Comparison of ENCODE assay signal across 23 cellular contexts in the genomic region with DNA sequence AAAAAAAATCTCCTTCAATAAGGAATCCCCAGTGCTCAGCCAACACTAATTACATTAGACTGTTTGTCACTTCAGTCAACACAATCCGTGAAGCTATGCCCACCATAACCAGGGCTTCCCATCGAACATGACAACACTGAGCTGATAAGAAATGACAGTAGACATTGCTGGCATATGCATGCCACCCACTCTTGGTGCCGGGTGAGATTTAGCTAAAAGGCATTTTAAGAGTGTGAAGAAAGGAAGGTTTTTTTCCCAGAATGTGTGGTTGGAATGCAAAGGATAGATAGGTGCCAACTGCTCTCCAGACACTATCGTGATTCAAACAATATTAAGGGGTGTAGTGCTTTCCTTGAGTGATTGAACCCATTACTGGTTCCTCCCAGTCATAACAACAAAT.
DNase-seq lines count a peak whose midpoint lies in the region; ATAC-seq and TF ChIP-seq lines count a peak whose summit lies in the region.
"Had no signal": no experiment of that assay in that cellular context is flagged by ENCODE, and none has a peak within 500 bp of the region (broad histone marks: within the 10 kb centered on the region; RNA-seq: fewer than 3 reads in every experiment).

No MANE protein-coding gene starts in this region.

- DNase-seq in inferior parietal cortex (ENCODE audit: extremely low spot score) (peak; percentile 19), osteoblast (ENCODE audit: insufficient read length, low spot score, missing footprints) (peak; percentile 43), prostate gland (ENCODE audit: low spot score) (no peak), WTC11 (ENCODE audit: low spot score) (no peak)
- DNase-seq: 8988T; ACHN; BE2C; C1 segment of cervical spinal cord; CD4-positive, alpha-beta memory T cell; CD4-positive, CD25-positive, alpha-beta regulatory T cell; CD8-positive, alpha-beta memory T cell; COR-L47; DMS 273 treated with DMSO at 0.1 percent for 48 hours; DMS153; DMS53; DMS79; DND-41; EL; GDM1 had no signal

- POLR2A ChIA-PET in WTC11 (lab: Charles Lee) = no interaction called here

- no peak overlapping the region for H2AFZ ChIP-seq in osteoblast (ENCODE audit: low read length)

- H3K9me3 Mint-ChIP-seq in WTC11 = peaks cover 3% of the 10 kb centered on the region; the same call in 1 of the 2 replicates
- H3K9me3 Mint-ChIP-seq: CD4-positive, alpha-beta memory T cell; CD4-positive, CD25-positive, alpha-beta regulatory T cell had no signal

- no peaks in the 10 kb centered on the region for H3K36me3 ChIP-seq in osteoblast (ENCODE audit: insufficient read depth, low read length)
- no peaks in the 10 kb centered on the region for H3K36me3 ChIP-seq in prostate gland
- H3K36me3 ChIP-seq: BE2C, BLaER1 had no signal

- no peak overlapping the region for H3K27ac Mint-ChIP-seq in WTC11
- H3K27ac Mint-ChIP-seq: CD14-positive monocyte; CD4-positive, alpha-beta memory T cell; CD4-positive, CD25-positive, alpha-beta regulatory T cell; CD8-positive, alpha-beta memory T cell had no signal

- no peak for TF ChIP-seq POLR2A in prostate gland (IDR thresholded peaks at IDR 0.05)

- ATAC-seq in WTC11 (no peak), HG02981 (IDR thresholded peaks at IDR 0.05; ENCODE audit: unreplicated experiment) (no peak)
- ATAC-seq: GM12878 had no signal

- H3K27me3 Mint-ChIP-seq in WTC11 (ENCODE audit: low read depth) = no peaks in the 10 kb centered on the region
- H3K27me3 Mint-ChIP-seq: CD4-positive, CD25-positive, alpha-beta regulatory T cell had no signal

- no peaks in the 10 kb centered on the region for H3K36me3 Mint-ChIP-seq in WTC11
- H3K36me3 Mint-ChIP-seq: CD14-positive monocyte; CD4-positive, alpha-beta memory T cell; CD4-positive, CD25-positive, alpha-beta regulatory T cell; CD8-positive, alpha-beta memory T cell had no signal

- H3K27me3 ChIP-seq in osteoblast (ENCODE audit: insufficient read depth, low read length) (no peaks in the 10 kb centered on the region), prostate gland (replicated peaks; ENCODE audit: insufficient read depth) (no peaks in the 10 kb centered on the region)
- H3K27me3 ChIP-seq: BE2C, BLaER1 had no signal

- H3K79me2 ChIP-seq in osteoblast (ENCODE audit: insufficient read depth, low read length) = no peaks in the 10 kb centered on the region

- 82% methylated on average over 4 of the region's 4 CpGs for WGBS in prostate gland

- no peak overlapping the region for H3K4me3 Mint-ChIP-seq in WTC11
- H3K4me3 Mint-ChIP-seq: CD14-positive monocyte; CD4-positive, alpha-beta memory T cell; CD4-positive, CD25-positive, alpha-beta regulatory T cell; CD8-positive, alpha-beta memory T cell had no signal

- no peak for TF ChIP-seq CTCF in osteoblast (IDR thresholded peaks at IDR 0.05; ENCODE audit: extremely low read depth, low read depth, low read length)
- no peak for TF ChIP-seq CTCF in prostate gland (IDR thresholded peaks at IDR 0.05)
- no peak for TF ChIP-seq CTCF in WTC11 (IDR thresholded peaks at IDR 0.05)

- intact Hi-C loops in prostate gland (cut with DNase I) = no loop called here

- peaks cover 5% of the 10 kb centered on the region for H3K4me1 Mint-ChIP-seq in WTC11
- H3K4me1 Mint-ChIP-seq: CD14-positive monocyte; CD4-positive, alpha-beta memory T cell; CD4-positive, CD25-positive, alpha-beta regulatory T cell; CD8-positive, alpha-beta memory T cell had no signal

- H3K27ac ChIP-seq in osteoblast (ENCODE audit: low read depth, low read length) (no peak overlapping the region), prostate gland (no peak overlapping the region)
- H3K27ac ChIP-seq: BLaER1 had no signal

- H3K9me3 ChIP-seq in osteoblast (ENCODE audit: low read depth, low read length) (no peaks in the 10 kb centered on the region), prostate gland (no peaks in the 10 kb centered on the region)
- H3K9me3 ChIP-seq: BE2C, BLaER1 had no signal

- no peak overlapping the region for H3K4me2 ChIP-seq in osteoblast (ENCODE audit: insufficient read depth, low read length)
- H3K4me2 ChIP-seq: BLaER1 had no signal

- H3K4me3 ChIP-seq in osteoblast (ENCODE audit: insufficient read depth, low read length) (no peak overlapping the region), prostate gland (no peak overlapping the region)
- H3K4me3 ChIP-seq: BLaER1, GM12878 had no signal

- CTCF ChIA-PET in WTC11 (lab: Charles Lee) = no interaction called here

- H4K20me1 ChIP-seq in osteoblast (ENCODE audit: insufficient read depth, low read length) = no peaks in the 10 kb centered on the region
- H4K20me1 ChIP-seq: BLaER1 had no signal

- no peaks in the 10 kb centered on the region for H3K4me1 ChIP-seq in osteoblast (ENCODE audit: insufficient read depth, low read length)
- H3K4me1 ChIP-seq in prostate gland (replicated peaks) = no peaks in the 10 kb centered on the region
- H3K4me1 ChIP-seq: BLaER1 had no signal

TF ChIP-seq in WTC11, 78 proteins besides CTCF, POLR2A, EP300 and RAD21 (continues in another document):
- TF ChIP-seq TEAD1 (CRISPR knock-in tag; IDR thresholded peaks at IDR 0.05) = no peak
- TF ChIP-seq CREB1 (CRISPR knock-in tag; IDR thresholded peaks at IDR 0.05) = no peak
- TF ChIP-seq FOXP4 (CRISPR knock-in tag; IDR thresholded peaks at IDR 0.05) = no peak
- TF ChIP-seq EMX1 (CRISPR knock-in tag; IDR thresholded peaks at IDR 0.05) = no peak
- TF ChIP-seq NR3C1 (CRISPR knock-in tag; conservative IDR thresholded peaks at IDR 0.05; ENCODE audit: low read depth) = no peak
- TF ChIP-seq, protein P1, sequence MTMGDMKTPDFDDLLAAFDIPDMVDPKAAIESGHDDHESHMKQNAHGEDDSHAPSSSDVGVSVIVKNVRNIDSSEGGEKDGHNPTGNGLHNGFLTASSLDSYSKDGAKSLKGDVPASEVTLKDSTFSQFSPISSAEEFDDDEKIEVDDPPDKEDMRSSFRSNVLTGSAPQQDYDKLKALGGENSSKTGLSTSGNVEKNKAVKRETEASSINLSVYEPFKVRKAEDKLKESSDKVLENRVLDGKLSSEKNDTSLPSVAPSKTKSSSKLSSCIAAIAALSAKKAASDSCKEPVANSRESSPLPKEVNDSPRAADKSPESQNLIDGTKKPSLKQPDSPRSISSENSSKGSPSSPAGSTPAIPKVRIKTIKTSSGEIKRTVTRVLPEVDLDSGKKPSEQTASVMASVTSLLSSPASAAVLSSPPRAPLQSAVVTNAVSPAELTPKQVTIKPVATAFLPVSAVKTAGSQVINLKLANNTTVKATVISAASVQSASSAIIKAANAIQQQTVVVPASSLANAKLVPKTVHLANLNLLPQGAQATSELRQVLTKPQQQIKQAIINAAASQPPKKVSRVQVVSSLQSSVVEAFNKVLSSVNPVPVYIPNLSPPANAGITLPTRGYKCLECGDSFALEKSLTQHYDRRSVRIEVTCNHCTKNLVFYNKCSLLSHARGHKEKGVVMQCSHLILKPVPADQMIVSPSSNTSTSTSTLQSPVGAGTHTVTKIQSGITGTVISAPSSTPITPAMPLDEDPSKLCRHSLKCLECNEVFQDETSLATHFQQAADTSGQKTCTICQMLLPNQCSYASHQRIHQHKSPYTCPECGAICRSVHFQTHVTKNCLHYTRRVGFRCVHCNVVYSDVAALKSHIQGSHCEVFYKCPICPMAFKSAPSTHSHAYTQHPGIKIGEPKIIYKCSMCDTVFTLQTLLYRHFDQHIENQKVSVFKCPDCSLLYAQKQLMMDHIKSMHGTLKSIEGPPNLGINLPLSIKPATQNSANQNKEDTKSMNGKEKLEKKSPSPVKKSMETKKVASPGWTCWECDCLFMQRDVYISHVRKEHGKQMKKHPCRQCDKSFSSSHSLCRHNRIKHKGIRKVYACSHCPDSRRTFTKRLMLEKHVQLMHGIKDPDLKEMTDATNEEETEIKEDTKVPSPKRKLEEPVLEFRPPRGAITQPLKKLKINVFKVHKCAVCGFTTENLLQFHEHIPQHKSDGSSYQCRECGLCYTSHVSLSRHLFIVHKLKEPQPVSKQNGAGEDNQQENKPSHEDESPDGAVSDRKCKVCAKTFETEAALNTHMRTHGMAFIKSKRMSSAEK (CRISPR knock-in tag; IDR thresholded peaks at IDR 0.05; ENCODE audit: borderline replicate concordance) = no peak
- TF ChIP-seq MYBL2 (CRISPR knock-in tag; IDR thresholded peaks at IDR 0.05) = no peak
- TF ChIP-seq, protein P2, sequence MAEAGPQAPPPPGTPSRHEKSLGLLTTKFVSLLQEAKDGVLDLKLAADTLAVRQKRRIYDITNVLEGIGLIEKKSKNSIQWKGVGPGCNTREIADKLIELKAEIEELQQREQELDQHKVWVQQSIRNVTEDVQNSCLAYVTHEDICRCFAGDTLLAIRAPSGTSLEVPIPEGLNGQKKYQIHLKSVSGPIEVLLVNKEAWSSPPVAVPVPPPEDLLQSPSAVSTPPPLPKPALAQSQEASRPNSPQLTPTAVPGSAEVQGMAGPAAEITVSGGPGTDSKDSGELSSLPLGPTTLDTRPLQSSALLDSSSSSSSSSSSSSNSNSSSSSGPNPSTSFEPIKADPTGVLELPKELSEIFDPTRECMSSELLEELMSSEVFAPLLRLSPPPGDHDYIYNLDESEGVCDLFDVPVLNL (CRISPR knock-in tag; IDR thresholded peaks at IDR 0.05; ENCODE audit: borderline replicate concordance, low read depth) = no peak
- no peak for TF ChIP-seq ZNF416 (CRISPR knock-in tag; IDR thresholded peaks at IDR 0.05)
- TF ChIP-seq ESRRA (CRISPR knock-in tag; IDR thresholded peaks at IDR 0.05; ENCODE audit: borderline replicate concordance) = no peak
- no peak for TF ChIP-seq FOXK1 (CRISPR knock-in tag; IDR thresholded peaks at IDR 0.05)
- TF ChIP-seq KAT7 (CRISPR knock-in tag; IDR thresholded peaks at IDR 0.05; ENCODE audit: borderline replicate concordance) = no peak
- no peak for TF ChIP-seq MLX (CRISPR knock-in tag; IDR thresholded peaks at IDR 0.05)

Comparison
In these comparisons a context has a peak if more than half of its experiments do, and no peak if none do; other contexts are left out.
1. DNase-seq: peak in inferior parietal cortex (single experiment) and osteoblast (single experiment); none in prostate gland (single experiment) and WTC11 (single experiment).